In genomic region chr20:53669517-53670313, GRCh38 we compare ENCODE assay signal across 7 cellular contexts.
DNase-seq lines count a peak whose midpoint lies in the region; ATAC-seq and TF ChIP-seq lines count a peak whose summit lies in the region.
"Not testable (repeated sequence)": the region's sequence is repeated elsewhere in the genome, so short reads cannot be mapped to it uniquely, and the experiment has no call there.

No MANE protein-coding gene starts in this region.

- H3K27me3 Mint-ChIP-seq in GM23338 (ENCODE audit: insufficient read depth, low read depth, poor library complexity); activated naive CD4-positive, alpha-beta T cell treated with anti-CD3 and anti-CD28 coated beads, Interleukin-2, amount 50 U/mL, for 24 hours; neural crest cell (ENCODE audit: low read depth); stimulated activated naive B cell treated with anti-CD40 and anti-IgM and Interleukin-4, amounts not matched to agents 10 μg/mL and 1 μg/mL and 100 μg/mL, for 72 hours: not testable (repeated sequence)

- H3K9ac ChIP-seq in duodenal mucosa (ENCODE audit: low read depth in 1 of 2, low read length in 2 of 2): peak overlapping the region; percentile 20 to 26

- H3K27ac Mint-ChIP-seq in GM23338 (peak overlapping the region; percentile 61; the same call in 1 of the 2 replicates), neural crest cell (ENCODE audit: unreplicated experiment) (peak overlapping the region; percentile 38)
- H3K27ac Mint-ChIP-seq in activated naive CD4-positive, alpha-beta T cell treated with anti-CD3 and anti-CD28 coated beads, Interleukin-2, amount 50 U/mL, for 24 hours: peak overlapping the region; percentile 30
- H3K27ac Mint-ChIP-seq in stimulated activated naive B cell treated with anti-CD40 and anti-IgM and Interleukin-4, amounts not matched to agents 10 μg/mL and 1 μg/mL and 100 μg/mL, for 72 hours: peak overlapping the region; percentile 25

- H3K9me2 ChIP-seq in GM23338 (ENCODE audit: insufficient read depth): not testable (repeated sequence)

- not testable (repeated sequence) for TF ChIP-seq CTCF in GM23338 (conservative IDR thresholded peaks at IDR 0.05; ENCODE audit: low read depth in 2 of 2); Panc1 (IDR thresholded peaks at IDR 0.05); neural crest cell (conservative IDR thresholded peaks at IDR 0.05)

- not testable (repeated sequence) for H3K4me3 ChIP-seq in GM23338; Panc1 (ENCODE audit: low read depth in 2 of 2, low read length in 2 of 2); duodenal mucosa (ENCODE audit: low read depth in 1 of 2, low read length in 2 of 2)

- H3K36me3 ChIP-seq in GM23338 (ENCODE audit: insufficient read depth); Panc1 (ENCODE audit: control insufficient read depth, insufficient read depth, low read length); duodenal mucosa (ENCODE audit: control insufficient read depth in 1 of 2, insufficient read depth in 2 of 2, low read length in 2 of 2): not testable (repeated sequence)

- CTCF ChIA-PET in Panc1 (lab: Charles Lee): interaction anchor here (0.7 kb wide), 1 partner anchor 68 kb away, joined by 3 read pairs; no protein-coding TSS in a partner anchor

- POLR2A ChIA-PET in Panc1 (lab: Charles Lee): interaction anchor here (0.6 kb wide), 1 partner anchor 15 kb away, joined by 9 read pairs; no protein-coding TSS in a partner anchor

- H3K36me3 Mint-ChIP-seq in GM23338 (ENCODE audit: low read depth); activated naive CD4-positive, alpha-beta T cell treated with anti-CD3 and anti-CD28 coated beads, Interleukin-2, amount 50 U/mL, for 24 hours; neural crest cell (ENCODE audit: low read depth); stimulated activated naive B cell treated with anti-CD40 and anti-IgM and Interleukin-4, amounts not matched to agents 10 μg/mL and 1 μg/mL and 100 μg/mL, for 72 hours: not testable (repeated sequence)

- DNase-seq in GM23338 (ENCODE audit: low spot score); Panc1 (ENCODE audit: low read depth, low spot score); neural crest cell (ENCODE audit: low read depth, low spot score); stimulated activated naive B cell treated with anti-CD40 and anti-IgM and Interleukin-4, amounts not matched to agents 10 μg/mL and 1 μg/mL and 100 μg/mL, for 72 hours: not testable (repeated sequence)
- DNase-seq in left lobe of liver (ENCODE audit: low spot score): peak; percentile 12

- not testable (repeated sequence) for ATAC-seq in GM23338; Panc1; left lobe of liver; stimulated activated naive B cell treated with anti-CD40 and anti-IgM and Interleukin-4, amounts not matched to agents 10 μg/mL and 1 μg/mL and 100 μg/mL, for 72 hours (replicated peaks)

- H4K20me1 ChIP-seq in GM23338 (replicated peaks; ENCODE audit: insufficient read depth): not testable (repeated sequence)

- H3K9me3 ChIP-seq in Panc1 (ENCODE audit: control insufficient read depth, insufficient read depth, low read depth, low read length); duodenal mucosa (ENCODE audit: control insufficient read depth in 1 of 2, low read length in 2 of 2): not testable (repeated sequence)

- H3K79me2 ChIP-seq in GM23338 (replicated peaks; ENCODE audit: insufficient read depth): not testable (repeated sequence)

- H2AFZ ChIP-seq in GM23338: peak overlapping the region; percentile 25; the same call in 1 of the 2 replicates

- H3K4me1 ChIP-seq in GM23338 (ENCODE audit: insufficient read depth); Panc1 (ENCODE audit: control insufficient read depth, insufficient read depth, low read length); duodenal mucosa (ENCODE audit: control insufficient read depth in 1 of 2, insufficient read depth in 2 of 2, low read length in 2 of 2): not testable (repeated sequence)

- H3K27me3 ChIP-seq in GM23338 (ENCODE audit: insufficient read depth); Panc1 (ENCODE audit: control insufficient read depth, insufficient read depth, low read length); duodenal mucosa (ENCODE audit: control insufficient read depth in 1 of 2, insufficient read depth in 2 of 2, low read length in 2 of 2): not testable (repeated sequence)

- BruUV-seq in Panc1 (replicated peaks; lab: Mats Ljungman, UMichigan): not testable (repeated sequence)

- not testable (repeated sequence) for H3K9me3 Mint-ChIP-seq in GM23338; activated naive CD4-positive, alpha-beta T cell treated with anti-CD3 and anti-CD28 coated beads, Interleukin-2, amount 50 U/mL, for 24 hours; neural crest cell; stimulated activated naive B cell treated with anti-CD40 and anti-IgM and Interleukin-4, amounts not matched to agents 10 μg/mL and 1 μg/mL and 100 μg/mL, for 72 hours

- not testable (repeated sequence) for H3K4me1 Mint-ChIP-seq in GM23338; activated naive CD4-positive, alpha-beta T cell treated with anti-CD3 and anti-CD28 coated beads, Interleukin-2, amount 50 U/mL, for 24 hours; neural crest cell; stimulated activated naive B cell treated with anti-CD40 and anti-IgM and Interleukin-4, amounts not matched to agents 10 μg/mL and 1 μg/mL and 100 μg/mL, for 72 hours

- not testable (repeated sequence) for H3K4me3 Mint-ChIP-seq in GM23338; activated naive CD4-positive, alpha-beta T cell treated with anti-CD3 and anti-CD28 coated beads, Interleukin-2, amount 50 U/mL, for 24 hours; neural crest cell; stimulated activated naive B cell treated with anti-CD40 and anti-IgM and Interleukin-4, amounts not matched to agents 10 μg/mL and 1 μg/mL and 100 μg/mL, for 72 hours

- not testable (repeated sequence) for H3K27ac ChIP-seq in GM23338 (ENCODE audit: low read depth)
- H3K27ac ChIP-seq in Panc1 (ENCODE audit: low read length) (peak overlapping the region; percentile 58), duodenal mucosa (ENCODE audit: low read depth, low read length) (peak overlapping the region; percentile 4)

- in situ Hi-C loops in Panc1 (cut with HindIII; ENCODE audit: low pct_unique_long_range_greater_than_20kb, low sequenced_read_pairs): not testable (repeated sequence)

- not testable (repeated sequence) for H3K4me2 ChIP-seq in GM23338

- not testable (repeated sequence) for H3F3A ChIP-seq in GM23338 (replicated peaks; ENCODE audit: low read depth)

- intact Hi-C loops in Panc1 (cut with micrococcal nuclease; ENCODE audit: unreplicated experiment): not testable (repeated sequence)
